ENCODE assay signal across 22 cellular contexts in genomic region chr17:76683921-76684745, GRCh38. TPM values are rescaled to one million over a fixed set of nuclear protein-coding genes. Genes with fewer than 3 reads are reported as not detected.
DNase-seq lines count a peak whose midpoint lies in the region; ATAC-seq and TF ChIP-seq lines count a peak whose summit lies in the region.
"Had no signal": no experiment of that assay in that cellular context is flagged by ENCODE, and none has a peak within 500 bp of the region (broad histone marks: within the 10 kb centered on the region; RNA-seq: fewer than 3 reads in every experiment).

No MANE protein-coding gene starts in this region.

- TF ChIP-seq CTCF in GM23338 (conservative IDR thresholded peaks at IDR 0.05; ENCODE audit: low read depth in 2 of 2) (no peak), neural progenitor cell (IDR thresholded peaks at IDR 0.05) (no peak)

- H3K79me2 ChIP-seq in GM23338 (replicated peaks; ENCODE audit: insufficient read depth) (no peaks in the 10 kb centered on the region), neural progenitor cell (ENCODE audit: low read depth) (no peaks in the 10 kb centered on the region)

- H3K4me3 ChIP-seq in GM23338 (no peak overlapping the region), neural progenitor cell (no peak overlapping the region)
- H3K4me3 ChIP-seq: dorsolateral prefrontal cortex, prostate gland had no signal

- no peaks in the 10 kb centered on the region for H3K9me2 ChIP-seq in GM23338 (ENCODE audit: insufficient read depth)

- H3K4me2 ChIP-seq in GM23338 = peak overlapping the region; percentile 3; the same call in 1 of the 2 replicates
- H3K4me2 ChIP-seq in neural progenitor cell = peak overlapping the region; percentile 45

- H4K20me1 ChIP-seq in GM23338 (replicated peaks; ENCODE audit: insufficient read depth) = no peaks in the 10 kb centered on the region
- H4K20me1 ChIP-seq in neural progenitor cell (ENCODE audit: low read depth) = peaks cover 4% of the 10 kb centered on the region

- H2AFZ ChIP-seq in GM23338 (no peak overlapping the region), neural progenitor cell (replicated peaks) (no peak overlapping the region)

- no peak overlapping the region for H3K9ac ChIP-seq in neural progenitor cell

- no peak overlapping the region; the same call in 2 of the 3 replicates for H3K4me3 Mint-ChIP-seq in GM23338
- H3K4me3 Mint-ChIP-seq in neural progenitor cell = no peak overlapping the region
- H3K4me3 Mint-ChIP-seq: activated naive CD4-positive, alpha-beta T cell treated with anti-CD3 and anti-CD28 coated beads for 36 hours; activated T-cell treated with anti-CD3 and anti-CD28 coated beads, Interleukin-2, amount 50 U/mL, for 4 hours; HFFc6 had no signal

- H3K27me3 ChIP-seq in GM23338 (ENCODE audit: insufficient read depth) (no peaks in the 10 kb centered on the region), neural progenitor cell (no peaks in the 10 kb centered on the region)
- H3K27me3 ChIP-seq: BE2C, dorsolateral prefrontal cortex had no signal

- H3K27me3 Mint-ChIP-seq in GM23338 (ENCODE audit: insufficient read depth, low read depth, poor library complexity) (peaks cover 18% of the 10 kb centered on the region), neural progenitor cell (ENCODE audit: insufficient read depth, low read depth) (peaks cover 10% of the 10 kb centered on the region)

- H3K36me3 Mint-ChIP-seq in GM23338 (ENCODE audit: low read depth) (no peaks in the 10 kb centered on the region; the same call in 2 of the 3 replicates), neural progenitor cell (no peaks in the 10 kb centered on the region)

- H3K4me1 Mint-ChIP-seq in GM23338 = peaks cover 52% of the 10 kb centered on the region
- H3K4me1 Mint-ChIP-seq in neural progenitor cell = peaks cover 46% of the 10 kb centered on the region

- H3F3A ChIP-seq in GM23338 (replicated peaks; ENCODE audit: low read depth) = no peaks in the 10 kb centered on the region
- peaks cover 3% of the 10 kb centered on the region for H3F3A ChIP-seq in neural progenitor cell (ENCODE audit: low read depth)

- H3K27ac Mint-ChIP-seq in GM23338 (peak overlapping the region; percentile 47; the same call in 1 of the 2 replicates), neural progenitor cell (no peak overlapping the region)
- H3K27ac Mint-ChIP-seq: activated naive CD4-positive, alpha-beta T cell treated with anti-CD3 and anti-CD28 coated beads for 36 hours; HFFc6 had no signal

- H3K4me1 ChIP-seq in GM23338 (ENCODE audit: insufficient read depth) (peaks cover 8% of the 10 kb centered on the region), neural progenitor cell (peaks cover 20% of the 10 kb centered on the region)
- H3K4me1 ChIP-seq: prostate gland had no signal

- ATAC-seq in GM23338 = no peak
- no peak for ATAC-seq in GM19351 (IDR thresholded peaks at IDR 0.05; ENCODE audit: unreplicated experiment)
- ATAC-seq in GM21423 (IDR thresholded peaks at IDR 0.05; ENCODE audit: unreplicated experiment) = no peak
- ATAC-seq: activated T-cell treated with anti-CD3 and anti-CD28 coated beads, Interleukin-2, amount 50 U/mL, for 4 hours had no signal

- DNase-seq in NCI-H1417 (lab: John Stamatoyannopoulos, UW) = peak in 2 of 3 experiments; percentile 52 to 80
- no peak for DNase-seq in NCI-H1417 treated with DMSO at 0.1 percent for 48 hours (lab: John Stamatoyannopoulos, UW)
- DNase-seq in GM23338 (ENCODE audit: low spot score) = no peak
- DNase-seq in caudate nucleus (lab: John Stamatoyannopoulos, UW) = no peak
- no peak for DNase-seq in neural progenitor cell (ENCODE audit: low spot score)
- DNase-seq in NCI-H2029 treated with DMSO at 0.1 percent for 48 hours (lab: John Stamatoyannopoulos, UW) = no peak
- DNase-seq: activated CD4-positive, CD25-positive, alpha-beta regulatory T cell treated with anti-CD3 and anti-CD28 coated beads, Interleukin-2, amount 50 U/mL, for 72 hours; activated CD8-positive, alpha-beta memory T cell treated with anti-CD3 and anti-CD28 coated beads for 24 hours; activated naive CD4-positive, alpha-beta T cell treated with anti-CD3 and anti-CD28 coated beads for 36 hours; activated T-cell treated with anti-CD3 and anti-CD28 coated beads, Interleukin-2, amount 50 U/mL, for 4 hours; BE2C; Calu3; central memory CD4-positive, alpha-beta T cell; dorsolateral prefrontal cortex; HFFc6; NCI-H146; stimulated activated CD4-positive, alpha-beta T cell treated with anti-CD3 and anti-CD28 coated beads, Interleukin-4, amount 100 ng/mL, for 4 hours had no signal

- H3K27ac ChIP-seq in GM23338 (ENCODE audit: low read depth) (no peak overlapping the region), caudate nucleus (ENCODE audit: low read depth, low read length) (peak overlapping the region; percentile 21), neural progenitor cell (no peak overlapping the region)
- H3K27ac ChIP-seq: epithelial cell of prostate, prostate gland had no signal

- no peaks in the 10 kb centered on the region for H3K9me3 Mint-ChIP-seq in GM23338
- H3K9me3 Mint-ChIP-seq in neural progenitor cell = no peaks in the 10 kb centered on the region
- H3K9me3 Mint-ChIP-seq: activated naive CD4-positive, alpha-beta T cell treated with anti-CD3 and anti-CD28 coated beads for 36 hours; activated T-cell treated with anti-CD3 and anti-CD28 coated beads, Interleukin-2, amount 50 U/mL, for 4 hours; HFFc6 had no signal

- no peaks in the 10 kb centered on the region for H3K9me3 ChIP-seq in neural progenitor cell (ENCODE audit: low read depth)
- H3K9me3 ChIP-seq: BE2C, prostate gland had no signal

- H3K36me3 ChIP-seq in GM23338 (ENCODE audit: insufficient read depth) (no peaks in the 10 kb centered on the region), neural progenitor cell (no peaks in the 10 kb centered on the region)
- H3K36me3 ChIP-seq: prostate gland had no signal

TF ChIP-seq in GM23338, 12 proteins besides CTCF, POLR2A, EP300 and RAD21 (continues in another document):
- no peak for TF ChIP-seq EZH2phosphoT487 (IDR thresholded peaks at IDR 0.05; ENCODE audit: unreplicated experiment)

RNA-seq across cellular contexts. Expression of gene MXRA7, which starts 26.6 kb away (rescaled TPM):
- 29.2 and 46.6 TPM in 2 replicates for total RNA-seq in GM23338 (2014; rRNA removed; shearing (Covaris generic))
- 11.4 and 12.1 TPM in 2 replicates for polyA plus RNA-seq in GM23338 (2016; fragmentation: Nextera tagmentation; extraction: Ambion mirVana)
- total RNA-seq in neural progenitor cell (ENCODE audit: low replicate concordance) = 54.6 and 55.4 TPM in 2 replicates

RNA-seq across cellular contexts. Expression of gene ST6GALNAC1, which starts 40.6 kb away (rescaled TPM):
- total RNA-seq in GM23338 (2014; rRNA removed; shearing (Covaris generic)) = not detected in 2 replicates
- polyA plus RNA-seq in GM23338 (2016; fragmentation: Nextera tagmentation; extraction: Ambion mirVana) = not detected in 2 replicates
- not detected in 2 replicates for total RNA-seq in neural progenitor cell (ENCODE audit: low replicate concordance)
- total RNA-seq: HFFc6 had no signal
- polyA plus RNA-seq: neural cell had no signal

RNA-seq across cellular contexts. Expression of gene JMJD6, which starts 42.3 kb away (rescaled TPM):
- 11.3 and 12.8 TPM in 2 replicates for total RNA-seq in GM23338 (2014; rRNA removed; shearing (Covaris generic))
- polyA plus RNA-seq in GM23338 (2016; fragmentation: Nextera tagmentation; extraction: Ambion mirVana) = 11.4 and 12.7 TPM in 2 replicates
- 8.7 and 11.6 TPM in 2 replicates for total RNA-seq in neural progenitor cell (ENCODE audit: low replicate concordance)

RNA-seq across cellular contexts. Expression of gene METTL23, which starts 42.5 kb away (rescaled TPM):
- 41.6 and 43.2 TPM in 2 replicates for total RNA-seq in GM23338 (2014; rRNA removed; shearing (Covaris generic))
- 51.6 and 55.9 TPM in 2 replicates for polyA plus RNA-seq in GM23338 (2016; fragmentation: Nextera tagmentation; extraction: Ambion mirVana)
- 38.1 and 40.4 TPM in 2 replicates for total RNA-seq in neural progenitor cell (ENCODE audit: low replicate concordance)

RNA-seq across cellular contexts. Expression of gene SRSF2, which starts 53.0 kb away (rescaled TPM):
- 524 and 547 TPM in 2 replicates for total RNA-seq in GM23338 (2014; rRNA removed; shearing (Covaris generic))
- 305 and 317 TPM in 2 replicates for polyA plus RNA-seq in GM23338 (2016; fragmentation: Nextera tagmentation; extraction: Ambion mirVana)
- 329 and 333 TPM in 2 replicates for total RNA-seq in neural progenitor cell (ENCODE audit: low replicate concordance)

Comparison
In these comparisons a context has a peak if more than half of its experiments do, and no peak if none do; other contexts are left out.
1. DNase-seq: peak in NCI-H1417 (2 of 3); none in NCI-H1417 treated with DMSO at 0.1 percent for 48 hours (single experiment), GM23338 (single experiment), caudate nucleus (0 of 61), neural progenitor cell (single experiment) and NCI-H2029 treated with DMSO at 0.1 percent for 48 hours (single experiment).